1 cellular context compared by ENCODE assay signal in the genomic region with DNA sequence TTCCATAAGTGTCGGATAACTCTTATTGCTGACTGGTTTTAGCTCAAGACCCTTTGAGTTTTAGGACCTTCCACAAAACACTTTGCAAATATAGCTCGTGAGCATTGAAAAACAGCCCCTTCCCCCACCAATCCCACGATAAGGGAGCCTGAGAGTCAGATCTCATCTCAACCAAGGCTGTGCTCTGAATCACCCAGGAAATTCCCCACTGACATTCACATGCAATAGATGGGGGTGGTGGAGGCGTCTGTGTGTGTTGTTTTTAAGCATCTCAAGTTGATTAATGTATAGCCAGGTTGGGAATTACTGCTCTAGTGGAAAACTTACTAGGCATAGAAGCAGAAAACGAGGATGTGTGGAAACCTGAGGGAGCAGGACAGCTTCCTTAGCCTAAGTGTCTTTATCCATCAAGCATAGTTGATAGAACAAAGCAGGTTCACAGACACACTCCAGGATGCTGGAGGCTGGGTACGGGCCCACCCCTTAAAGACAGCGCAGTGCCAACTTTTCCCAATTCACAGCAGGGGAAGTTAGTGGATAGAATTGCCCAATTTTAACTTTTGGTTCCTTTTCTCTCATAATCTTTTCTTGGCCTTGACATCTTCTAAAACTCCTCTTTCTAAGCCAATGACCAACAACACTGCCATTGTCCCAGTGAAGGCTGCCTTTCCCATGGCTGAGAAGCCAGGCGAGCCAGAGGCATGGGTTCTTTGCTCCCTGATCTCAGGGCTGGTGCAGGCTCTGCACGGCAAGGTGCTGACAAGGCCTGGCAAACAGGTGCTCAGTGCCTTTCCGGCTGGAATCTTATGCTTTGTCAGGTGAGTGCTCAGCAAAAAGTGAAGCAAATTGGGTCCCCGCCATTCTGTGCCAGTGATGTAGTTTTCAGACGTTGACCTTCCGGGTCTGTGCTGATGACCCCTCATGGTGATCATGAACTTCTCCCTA.
TF ChIP-seq lines count a peak whose summit lies in the region.

No MANE protein-coding gene starts in this region.

TF ChIP-seq in GM12878, 131 proteins besides CTCF, POLR2A, EP300 and RAD21 (continued from another document and continues in another):
- no peak for TF ChIP-seq ZBTB4 (CRISPR knock-in tag; IDR thresholded peaks at IDR 0.05)
- TF ChIP-seq, protein P1, sequence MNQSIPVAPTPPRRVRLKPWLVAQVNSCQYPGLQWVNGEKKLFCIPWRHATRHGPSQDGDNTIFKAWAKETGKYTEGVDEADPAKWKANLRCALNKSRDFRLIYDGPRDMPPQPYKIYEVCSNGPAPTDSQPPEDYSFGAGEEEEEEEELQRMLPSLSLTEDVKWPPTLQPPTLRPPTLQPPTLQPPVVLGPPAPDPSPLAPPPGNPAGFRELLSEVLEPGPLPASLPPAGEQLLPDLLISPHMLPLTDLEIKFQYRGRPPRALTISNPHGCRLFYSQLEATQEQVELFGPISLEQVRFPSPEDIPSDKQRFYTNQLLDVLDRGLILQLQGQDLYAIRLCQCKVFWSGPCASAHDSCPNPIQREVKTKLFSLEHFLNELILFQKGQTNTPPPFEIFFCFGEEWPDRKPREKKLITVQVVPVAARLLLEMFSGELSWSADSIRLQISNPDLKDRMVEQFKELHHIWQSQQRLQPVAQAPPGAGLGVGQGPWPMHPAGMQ (IDR thresholded peaks at IDR 0.05; ENCODE audit: borderline replicate concordance), result no peak
- no peak for TF ChIP-seq NRF1 (conservative IDR thresholded peaks at IDR 0.05; ENCODE audit: low read depth, low read length)
- TF ChIP-seq LARP7 (IDR thresholded peaks at IDR 0.05), result no peak
- no peak for TF ChIP-seq SREBF2 (IDR thresholded peaks at IDR 0.05; ENCODE audit: low read length)
- TF ChIP-seq FOXM1 (IDR thresholded peaks at IDR 0.05; ENCODE audit: low read depth, low read length), result peak; percentile 95
- no peak for TF ChIP-seq MXI1 (IDR thresholded peaks at IDR 0.05; ENCODE audit: low read depth, low read length)
- no peak for TF ChIP-seq GATAD2B (conservative IDR thresholded peaks at IDR 0.05; ENCODE audit: low read depth)
- TF ChIP-seq, protein P2, sequence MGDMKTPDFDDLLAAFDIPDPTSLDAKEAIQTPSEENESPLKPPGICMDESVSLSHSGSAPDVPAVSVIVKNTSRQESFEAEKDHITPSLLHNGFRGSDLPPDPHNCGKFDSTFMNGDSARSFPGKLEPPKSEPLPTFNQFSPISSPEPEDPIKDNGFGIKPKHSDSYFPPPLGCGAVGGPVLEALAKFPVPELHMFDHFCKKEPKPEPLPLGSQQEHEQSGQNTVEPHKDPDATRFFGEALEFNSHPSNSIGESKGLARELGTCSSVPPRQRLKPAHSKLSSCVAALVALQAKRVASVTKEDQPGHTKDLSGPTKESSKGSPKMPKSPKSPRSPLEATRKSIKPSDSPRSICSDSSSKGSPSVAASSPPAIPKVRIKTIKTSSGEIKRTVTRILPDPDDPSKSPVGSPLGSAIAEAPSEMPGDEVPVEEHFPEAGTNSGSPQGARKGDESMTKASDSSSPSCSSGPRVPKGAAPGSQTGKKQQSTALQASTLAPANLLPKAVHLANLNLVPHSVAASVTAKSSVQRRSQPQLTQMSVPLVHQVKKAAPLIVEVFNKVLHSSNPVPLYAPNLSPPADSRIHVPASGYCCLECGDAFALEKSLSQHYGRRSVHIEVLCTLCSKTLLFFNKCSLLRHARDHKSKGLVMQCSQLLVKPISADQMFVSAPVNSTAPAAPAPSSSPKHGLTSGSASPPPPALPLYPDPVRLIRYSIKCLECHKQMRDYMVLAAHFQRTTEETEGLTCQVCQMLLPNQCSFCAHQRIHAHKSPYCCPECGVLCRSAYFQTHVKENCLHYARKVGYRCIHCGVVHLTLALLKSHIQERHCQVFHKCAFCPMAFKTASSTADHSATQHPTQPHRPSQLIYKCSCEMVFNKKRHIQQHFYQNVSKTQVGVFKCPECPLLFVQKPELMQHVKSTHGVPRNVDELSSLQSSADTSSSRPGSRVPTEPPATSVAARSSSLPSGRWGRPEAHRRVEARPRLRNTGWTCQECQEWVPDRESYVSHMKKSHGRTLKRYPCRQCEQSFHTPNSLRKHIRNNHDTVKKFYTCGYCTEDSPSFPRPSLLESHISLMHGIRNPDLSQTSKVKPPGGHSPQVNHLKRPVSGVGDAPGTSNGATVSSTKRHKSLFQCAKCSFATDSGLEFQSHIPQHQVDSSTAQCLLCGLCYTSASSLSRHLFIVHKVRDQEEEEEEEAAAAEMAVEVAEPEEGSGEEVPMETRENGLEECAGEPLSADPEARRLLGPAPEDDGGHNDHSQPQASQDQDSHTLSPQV (IDR thresholded peaks at IDR 0.05), result no peak
- peak; percentile 70 for TF ChIP-seq JUNB (IDR thresholded peaks at IDR 0.05)
- no peak for TF ChIP-seq MTA2 (IDR thresholded peaks at IDR 0.05; ENCODE audit: low read depth)
- no peak for TF ChIP-seq NR2C1 (IDR thresholded peaks at IDR 0.05)
- TF ChIP-seq, protein P3, sequence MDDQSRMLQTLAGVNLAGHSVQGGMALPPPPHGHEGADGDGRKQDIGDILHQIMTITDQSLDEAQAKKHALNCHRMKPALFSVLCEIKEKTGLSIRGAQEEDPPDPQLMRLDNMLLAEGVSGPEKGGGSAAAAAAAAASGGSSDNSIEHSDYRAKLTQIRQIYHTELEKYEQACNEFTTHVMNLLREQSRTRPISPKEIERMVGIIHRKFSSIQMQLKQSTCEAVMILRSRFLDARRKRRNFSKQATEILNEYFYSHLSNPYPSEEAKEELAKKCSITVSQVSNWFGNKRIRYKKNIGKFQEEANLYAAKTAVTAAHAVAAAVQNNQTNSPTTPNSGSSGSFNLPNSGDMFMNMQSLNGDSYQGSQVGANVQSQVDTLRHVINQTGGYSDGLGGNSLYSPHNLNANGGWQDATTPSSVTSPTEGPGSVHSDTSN (IDR thresholded peaks at IDR 0.05; ENCODE audit: insufficient replicate concordance, low read depth, low read length), result no peak
- no peak for TF ChIP-seq E2F8 (IDR thresholded peaks at IDR 0.05; ENCODE audit: low read depth, partially characterized antibody)
- no peak for TF ChIP-seq EED (IDR thresholded peaks at IDR 0.05; ENCODE audit: low read depth)
- TF ChIP-seq, protein P4, sequence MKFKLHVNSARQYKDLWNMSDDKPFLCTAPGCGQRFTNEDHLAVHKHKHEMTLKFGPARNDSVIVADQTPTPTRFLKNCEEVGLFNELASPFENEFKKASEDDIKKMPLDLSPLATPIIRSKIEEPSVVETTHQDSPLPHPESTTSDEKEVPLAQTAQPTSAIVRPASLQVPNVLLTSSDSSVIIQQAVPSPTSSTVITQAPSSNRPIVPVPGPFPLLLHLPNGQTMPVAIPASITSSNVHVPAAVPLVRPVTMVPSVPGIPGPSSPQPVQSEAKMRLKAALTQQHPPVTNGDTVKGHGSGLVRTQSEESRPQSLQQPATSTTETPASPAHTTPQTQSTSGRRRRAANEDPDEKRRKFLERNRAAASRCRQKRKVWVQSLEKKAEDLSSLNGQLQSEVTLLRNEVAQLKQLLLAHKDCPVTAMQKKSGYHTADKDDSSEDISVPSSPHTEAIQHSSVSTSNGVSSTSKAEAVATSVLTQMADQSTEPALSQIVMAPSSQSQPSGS (IDR thresholded peaks at IDR 0.05; ENCODE audit: low read length), result peak; percentile 83
- TF ChIP-seq, protein P5, sequence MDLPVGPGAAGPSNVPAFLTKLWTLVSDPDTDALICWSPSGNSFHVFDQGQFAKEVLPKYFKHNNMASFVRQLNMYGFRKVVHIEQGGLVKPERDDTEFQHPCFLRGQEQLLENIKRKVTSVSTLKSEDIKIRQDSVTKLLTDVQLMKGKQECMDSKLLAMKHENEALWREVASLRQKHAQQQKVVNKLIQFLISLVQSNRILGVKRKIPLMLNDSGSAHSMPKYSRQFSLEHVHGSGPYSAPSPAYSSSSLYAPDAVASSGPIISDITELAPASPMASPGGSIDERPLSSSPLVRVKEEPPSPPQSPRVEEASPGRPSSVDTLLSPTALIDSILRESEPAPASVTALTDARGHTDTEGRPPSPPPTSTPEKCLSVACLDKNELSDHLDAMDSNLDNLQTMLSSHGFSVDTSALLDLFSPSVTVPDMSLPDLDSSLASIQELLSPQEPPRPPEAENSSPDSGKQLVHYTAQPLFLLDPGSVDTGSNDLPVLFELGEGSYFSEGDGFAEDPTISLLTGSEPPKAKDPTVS (IDR thresholded peaks at IDR 0.05; ENCODE audit: low read depth, low read length), result no peak
- no peak for TF ChIP-seq NR2C2 (IDR thresholded peaks at IDR 0.05; ENCODE audit: borderline replicate concordance, control insufficient read depth, insufficient read length, low read depth)
- no peak for TF ChIP-seq ZNF207 (IDR thresholded peaks at IDR 0.05; ENCODE audit: borderline replicate concordance)
- no peak for TF ChIP-seq PRDM15 (CRISPR knock-in tag; IDR thresholded peaks at IDR 0.05)
- no peak for TF ChIP-seq MEF2A (IDR thresholded peaks at IDR 0.05; ENCODE audit: insufficient read depth, low read depth, low read length)
- no peak for TF ChIP-seq ASH2L (IDR thresholded peaks at IDR 0.05; ENCODE audit: borderline replicate concordance, low read depth)
- no peak for TF ChIP-seq CEBPB (IDR thresholded peaks at IDR 0.05; ENCODE audit: borderline replicate concordance in 1 of 2, low read depth in 2 of 2, low read length in 2 of 2)
- TF ChIP-seq NFIC (IDR thresholded peaks at IDR 0.05; ENCODE audit: low read depth, low read length), result peak; percentile 86
- no peak for TF ChIP-seq YBX1 (IDR thresholded peaks at IDR 0.05)
- 0 out of 2 replicates have a peak, but pooled peaks have one; percentile 34 for TF ChIP-seq ZBED1 (IDR thresholded peaks at IDR 0.05; ENCODE audit: borderline replicate concordance)
- peak in 1 of 2 experiments; percentile 44; a peak in 1 of 4 replicates for TF ChIP-seq BHLHE40 (IDR thresholded peaks at IDR 0.05; ENCODE audit: borderline replicate concordance in 1 of 2, low read depth in 2 of 2, low read length in 1 of 2)
- no peak for TF ChIP-seq MLLT1 (IDR thresholded peaks at IDR 0.05)
- no peak for TF ChIP-seq BMI1 (IDR thresholded peaks at IDR 0.05; ENCODE audit: borderline replicate concordance)
